In genomic region chr19:2096543-2097329, GRCh38 we compare ENCODE assay signal across 8 cellular contexts. TPM values are rescaled to one million over a fixed set of nuclear protein-coding genes. Genes with fewer than 3 reads are reported as not detected.
A peak's percentile ranks its signal among the peaks of the same experiment; 100 is the strongest.
DNase-seq lines count a peak whose midpoint lies in the region; ATAC-seq, FAIRE-seq and TF ChIP-seq lines count a peak whose summit lies in the region.

Gene IZUMO4, plus strand, starts transcription at chr19:2096915. Its CDS starts 31 bp downstream, at chr19:2096946.

- peak within 1 kb of the TSS; percentile 80 for H3K4me3 Mint-ChIP-seq in GM23338
- peak within 1 kb of the TSS; percentile 95 to 98 (median 97) for H3K4me3 Mint-ChIP-seq in naive thymus-derived CD4-positive, alpha-beta T cell
- peak within 1 kb of the TSS; percentile 98 to 99 for H3K4me3 Mint-ChIP-seq in stimulated activated naive B cell treated with anti-CD40 and anti-IgM and Interleukin-4, amounts not matched to agents 10 μg/mL and 1 μg/mL and 100 μg/mL, for 72 hours

- no peaks in the 10 kb centered on the region; the same call in 1 of the 2 replicates for H3K4me1 ChIP-seq in GM23338 (ENCODE audit: insufficient read depth)
- H3K4me1 ChIP-seq in naive thymus-derived CD4-positive, alpha-beta T cell (ENCODE audit: control insufficient read depth in 2 of 2, insufficient read depth in 2 of 2, low read length in 2 of 2), result peaks cover 13% of the 10 kb centered on the region in 2 donors

- no peak for FAIRE-seq in RCC 7860 (lab: Jason Lieb, UNC)

- no peaks in the 10 kb centered on the region; the same call in 1 of the 2 replicates for H4K20me1 ChIP-seq in GM23338 (replicated peaks; ENCODE audit: insufficient read depth)

- DNase-seq in Daoy (ENCODE audit: low read depth) (peak; percentile 99), GM23338 (ENCODE audit: low spot score) (peak; percentile 97), Kasumi-1 (lab: John Stamatoyannopoulos, UW) (peak; percentile 93), RCC 7860 (ENCODE audit: low spot score) (peak; percentile 93), fibroblast of mammary gland (ENCODE audit: low read depth) (peak; percentile 95)
- DNase-seq in activated T-helper 1 cell treated with anti-CD3 and anti-CD28 coated beads, Interleukin-2, amount 50 U/mL, for 16 hours (ENCODE audit: low read depth in 1 of 2, low spot score in 1 of 2), result peak; percentile 100
- peak in 8 of 9 donors; percentile 98 to 100 (median 99) for DNase-seq in naive thymus-derived CD4-positive, alpha-beta T cell
- DNase-seq in stimulated activated naive B cell treated with anti-CD40 and anti-IgM and Interleukin-4, amounts not matched to agents 10 μg/mL and 1 μg/mL and 100 μg/mL, for 72 hours, result peak; percentile 98

- no peaks in the 10 kb centered on the region for H3K36me3 ChIP-seq in GM23338 (ENCODE audit: insufficient read depth)
- peaks cover 4 to 24% (median 4%) of the 10 kb centered on the region in 3 experiments for H3K36me3 ChIP-seq in naive thymus-derived CD4-positive, alpha-beta T cell (ENCODE audit: control insufficient read depth in 2 of 3, insufficient read depth in 3 of 3, low read length in 3 of 3)

- intact Hi-C loops in naive thymus-derived CD4-positive, alpha-beta T cell (cut with micrococcal nuclease), result loop anchor here (1.0 to 2.0 kb wide), 14 partner anchors 11 to 444 kb away; partner anchors contain the start of genes AP3D1 (in 2 of the 2), ADAT3 (in 1 of the 2), DOT1L (in 1 of the 2) and MKNK2 (in 1 of the 2)

- H3K9me3 Mint-ChIP-seq in GM23338, result no peaks in the 10 kb centered on the region
- peaks cover 0 to 4% (median 0%) of the 10 kb centered on the region in 11 donors for H3K9me3 Mint-ChIP-seq in naive thymus-derived CD4-positive, alpha-beta T cell
- H3K9me3 Mint-ChIP-seq in stimulated activated naive B cell treated with anti-CD40 and anti-IgM and Interleukin-4, amounts not matched to agents 10 μg/mL and 1 μg/mL and 100 μg/mL, for 72 hours, result no peaks in the 10 kb centered on the region

- no peaks in the 10 kb centered on the region for H3K79me2 ChIP-seq in GM23338 (replicated peaks; ENCODE audit: insufficient read depth)

- H3F3A ChIP-seq in GM23338 (replicated peaks; ENCODE audit: low read depth), result peaks cover 11% of the 10 kb centered on the region; the same call in 1 of the 2 replicates

- H2AFZ ChIP-seq in GM23338, result peak within 1 kb of the TSS; percentile 94

- ATAC-seq in GM23338, result peak; percentile 91
- peak; percentile 90 for ATAC-seq in naive thymus-derived CD4-positive, alpha-beta T cell
- ATAC-seq in stimulated activated naive B cell treated with anti-CD40 and anti-IgM and Interleukin-4, amounts not matched to agents 10 μg/mL and 1 μg/mL and 100 μg/mL, for 72 hours (replicated peaks), result peak; percentile 76 to 80

- peaks cover 9% of the 10 kb centered on the region for H3K27me3 Mint-ChIP-seq in GM23338 (ENCODE audit: insufficient read depth, low read depth, poor library complexity)
- no peaks in the 10 kb centered on the region for H3K27me3 Mint-ChIP-seq in naive thymus-derived CD4-positive, alpha-beta T cell
- H3K27me3 Mint-ChIP-seq in stimulated activated naive B cell treated with anti-CD40 and anti-IgM and Interleukin-4, amounts not matched to agents 10 μg/mL and 1 μg/mL and 100 μg/mL, for 72 hours, result no peaks in the 10 kb centered on the region

- H3K27ac Mint-ChIP-seq in GM23338, result 0 out of 2 replicates have a peak within 1 kb of the TSS, but pooled peaks have one; percentile 40
- peak within 1 kb of the TSS; percentile 90 to 98 (median 94) for H3K27ac Mint-ChIP-seq in naive thymus-derived CD4-positive, alpha-beta T cell
- H3K27ac Mint-ChIP-seq in stimulated activated naive B cell treated with anti-CD40 and anti-IgM and Interleukin-4, amounts not matched to agents 10 μg/mL and 1 μg/mL and 100 μg/mL, for 72 hours, result peak within 1 kb of the TSS; percentile 100

- POLR2A ChIA-PET in naive thymus-derived CD4-positive, alpha-beta T cell (lab: Charles Lee), result interaction anchor here (0.7 to 5.0 kb wide), 8 partner anchors 12 to 379 kb away, joined by 3 to 125 read pairs (median 3); partner anchors contain the start of gene GADD45B

- H3K4me3 ChIP-seq in GM23338, result peak within 1 kb of the TSS; percentile 75
- peak within 1 kb of the TSS; percentile 73 for H3K4me3 ChIP-seq in fibroblast of mammary gland (ENCODE audit: control insufficient read depth, low read depth, low read length)
- peak within 1 kb of the TSS; percentile 82 for H3K4me3 ChIP-seq in naive thymus-derived CD4-positive, alpha-beta T cell (ENCODE audit: low read length)

- TF ChIP-seq CTCF in GM23338 (conservative IDR thresholded peaks at IDR 0.05; ENCODE audit: low read depth in 2 of 2) (peak; percentile 13 to 55; a peak in 2 of 4 replicates), fibroblast of mammary gland (conservative IDR thresholded peaks at IDR 0.05; ENCODE audit: control insufficient read depth, insufficient read depth, low read depth, low read length) (peak; percentile 25)

- H3K9me3 ChIP-seq in naive thymus-derived CD4-positive, alpha-beta T cell (ENCODE audit: control insufficient read depth in 2 of 3, low read length in 3 of 3), result no peaks in the 10 kb centered on the region

- peak within 1 kb of the TSS; percentile 86 for H3K4me2 ChIP-seq in GM23338

- H3K9me2 ChIP-seq in GM23338 (ENCODE audit: insufficient read depth), result no peaks in the 10 kb centered on the region

- peaks cover 4% of the 10 kb centered on the region; the same call in 1 of the 3 replicates for H3K4me1 Mint-ChIP-seq in GM23338
- H3K4me1 Mint-ChIP-seq in naive thymus-derived CD4-positive, alpha-beta T cell, result peaks cover 15 to 36% (median 27%) of the 10 kb centered on the region in 7 donors
- peaks cover 26 to 62% of the 10 kb centered on the region in 2 donors for H3K4me1 Mint-ChIP-seq in stimulated activated naive B cell treated with anti-CD40 and anti-IgM and Interleukin-4, amounts not matched to agents 10 μg/mL and 1 μg/mL and 100 μg/mL, for 72 hours

- 0 out of 2 replicates have a peak within 1 kb of the TSS, but pooled peaks have one; percentile 66 for H3K27ac ChIP-seq in GM23338 (ENCODE audit: low read depth)
- H3K27ac ChIP-seq in naive thymus-derived CD4-positive, alpha-beta T cell (ENCODE audit: low read depth, low read length), result peak within 1 kb of the TSS; percentile 88

- H3K36me3 Mint-ChIP-seq in GM23338 (ENCODE audit: low read depth), result peaks cover 14% of the 10 kb centered on the region
- peaks cover under 1 to 28% (median 3%) of the 10 kb centered on the region in 5 donors for H3K36me3 Mint-ChIP-seq in naive thymus-derived CD4-positive, alpha-beta T cell
- peaks cover 45 to 61% of the 10 kb centered on the region in 2 donors for H3K36me3 Mint-ChIP-seq in stimulated activated naive B cell treated with anti-CD40 and anti-IgM and Interleukin-4, amounts not matched to agents 10 μg/mL and 1 μg/mL and 100 μg/mL, for 72 hours

- CTCF ChIA-PET in naive thymus-derived CD4-positive, alpha-beta T cell (lab: Charles Lee), result interaction anchor here (1.0 to 1.9 kb wide), 6 partner anchors 13 to 78 kb away, joined by 3 to 8 read pairs (median 4); no protein-coding TSS in a partner anchor

- H3K27me3 ChIP-seq in GM23338 (ENCODE audit: insufficient read depth), result no peaks in the 10 kb centered on the region
- H3K27me3 ChIP-seq in naive thymus-derived CD4-positive, alpha-beta T cell (ENCODE audit: control insufficient read depth in 2 of 2, insufficient read depth in 2 of 2, low read length in 2 of 2), result no peaks in the 10 kb centered on the region

TF ChIP-seq in GM23338, 12 proteins besides CTCF, POLR2A, EP300 and RAD21 (continues in another document):
- peak; percentile 16; the same call in 1 of the 2 replicates for TF ChIP-seq CREB1 (CRISPR knock-in tag; IDR thresholded peaks at IDR 0.05; ENCODE audit: low read depth)

RNA-seq across cellular contexts. Expression of gene IZUMO4, which starts in this region (rescaled TPM):
- total RNA-seq in Daoy (2014; rRNA removed; shearing (Covaris generic)), result not detected in 2 replicates
- 2.2 and 2.6 TPM in 2 replicates for total RNA-seq in GM23338 (2014; rRNA removed; shearing (Covaris generic))
- polyA plus RNA-seq in GM23338 (2016; fragmentation: Nextera tagmentation; extraction: Ambion mirVana), result 0.57 and 0.82 TPM in 2 replicates
- total RNA-seq in naive thymus-derived CD4-positive, alpha-beta T cell, result 10 to 100 TPM; 12.2 to 26.8 (median 15.7) TPM
- polyA plus RNA-seq in naive thymus-derived CD4-positive, alpha-beta T cell, result 1 to 10 TPM in 1 of 2 donors, under 1 TPM in 1; 0.73 to 1.9 TPM

Comparison
In these comparisons a context has a peak if more than half of its experiments do, and no peak if none do; other contexts are left out.
1. Peak in every context shown above with its lines: DNase-seq, ATAC-seq, H3K4me3 ChIP-seq and H3K27ac ChIP-seq.
2. Peak in DNase-seq in Daoy; RNA of the gene not detected or under 1 TPM.
3. H3K27ac Mint-ChIP-seq: peak in every context shown above with its lines; median percentile 100 in stimulated activated naive B cell treated with anti-CD40 and anti-IgM and Interleukin-4, amounts not matched to agents 10 μg/mL and 1 μg/mL and 100 μg/mL, for 72 hours; 94 in naive thymus-derived CD4-positive, alpha-beta T cell; 40 in GM23338.